ENCODE assay signal across 13 cellular contexts in the genomic region with DNA sequence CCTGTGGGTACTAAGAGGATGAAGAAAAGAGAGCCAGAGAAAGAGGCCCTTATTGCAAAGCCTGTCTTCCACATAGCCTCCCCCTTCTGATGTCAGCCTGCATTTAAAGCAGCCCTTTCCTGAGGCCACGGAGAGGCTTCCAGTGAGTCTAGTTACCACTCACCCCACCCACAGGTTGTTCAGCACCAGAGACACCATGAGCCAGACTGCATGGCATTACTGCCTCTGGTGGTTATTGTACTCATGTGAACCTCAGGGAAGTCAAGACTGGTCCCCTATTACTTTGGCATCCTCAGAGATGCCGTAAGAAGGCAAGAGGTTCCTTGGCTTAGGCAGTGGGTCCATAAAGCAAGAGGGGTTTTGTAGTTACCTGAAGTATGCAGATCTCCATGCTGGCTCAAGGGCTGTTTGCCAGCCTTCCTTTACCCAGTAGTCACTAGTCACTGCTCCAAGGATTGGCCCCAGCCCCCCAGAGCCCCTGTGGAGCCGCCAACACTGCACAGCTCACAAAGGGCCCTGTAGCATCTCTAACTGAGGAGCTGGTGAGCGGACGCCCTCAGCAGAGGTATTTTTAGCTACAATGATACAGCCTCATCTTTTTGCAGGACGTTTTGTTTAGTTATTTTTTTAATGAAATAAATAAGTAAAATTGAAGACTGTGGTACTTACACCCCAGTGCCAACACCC. TPM values are rescaled to one million over a fixed set of nuclear protein-coding genes. Genes with fewer than 3 reads are reported as not detected.
A peak's percentile ranks its signal among the peaks of the same experiment; 100 is the strongest.
DNase-seq lines count a peak whose midpoint lies in the region; ATAC-seq and TF ChIP-seq lines count a peak whose summit lies in the region.
"Had no signal": no experiment of that assay in that cellular context is flagged by ENCODE, and none has a peak within 500 bp of the region (broad histone marks: within the 10 kb centered on the region; RNA-seq: fewer than 3 reads in every experiment).

No MANE protein-coding gene starts in this region.

- no peak overlapping the region for H4K91ac ChIP-seq in IMR-90 (ENCODE audit: insufficient read depth, low read depth, low read length)

- TF ChIP-seq POLR2A in IMR-90 (IDR thresholded peaks at IDR 0.05; ENCODE audit: low read depth, low read length): no peak

- H4K5ac ChIP-seq in IMR-90 (ENCODE audit: low read depth, low read length): no peak overlapping the region
- no peak overlapping the region for H4K5ac ChIP-seq in mesendoderm (ENCODE audit: low read length)

- CTCF ChIA-PET in IMR-90 (lab: Yijun Ruan, JAX): interaction anchor here (1.8 kb wide), 1 partner anchor 9 kb away, joined by 4 read pairs; no protein-coding TSS in a partner anchor

- H2AFZ ChIP-seq in IMR-90 (replicated peaks; ENCODE audit: low read length, poor library complexity): no peak overlapping the region

- BruUV-seq in IMR-90 (replicated peaks; lab: Mats Ljungman, UMichigan): no TSS peak

- H3K4me1 ChIP-seq in BE2C: no peaks in the 10 kb centered on the region
- peaks cover 5% of the 10 kb centered on the region; the same call in 1 of the 2 replicates for H3K4me1 ChIP-seq in IMR-90 (ENCODE audit: control insufficient read depth, insufficient read depth, low read length)
- no peaks in the 10 kb centered on the region for H3K4me1 ChIP-seq in mesendoderm (ENCODE audit: control insufficient read depth, low read depth, low read length)
- H3K4me1 ChIP-seq: Peyer's patch had no signal

- no peak overlapping the region for H3K4me2 ChIP-seq in IMR-90 (ENCODE audit: low read depth, low read length)
- no peak overlapping the region for H3K4me2 ChIP-seq in mesendoderm (ENCODE audit: low read length)
- H3K4me2 ChIP-seq: BLaER1 treated with 17β-estradiol and CSF1 and Interleukin-3, amounts not matched to agents 10 nM and 100 nM had no signal

- H3K27me3 ChIP-seq in BE2C (no peaks in the 10 kb centered on the region), IMR-90 (ENCODE audit: control insufficient read depth, insufficient read depth, low read length) (no peaks in the 10 kb centered on the region), brain microvascular endothelial cell (replicated peaks) (no peaks in the 10 kb centered on the region), mesendoderm (ENCODE audit: insufficient read depth, low read length, poor library complexity) (no peaks in the 10 kb centered on the region)
- H3K27me3 ChIP-seq: BLaER1 treated with 17β-estradiol and CSF1 and Interleukin-3, amounts not matched to agents 10 nM and 100 nM; Peyer's patch had no signal

- intact Hi-C loops in IMR-90 (cut with micrococcal nuclease): no loop called here

- H2AK9ac ChIP-seq in IMR-90 (replicated peaks; ENCODE audit: low read depth, low read length, poor library complexity): no peak overlapping the region

- H3K27ac ChIP-seq in IMR-90 (ENCODE audit: insufficient read depth, low read length) (no peak overlapping the region), brain microvascular endothelial cell (no peak overlapping the region), mesendoderm (ENCODE audit: low read depth, low read length) (no peak overlapping the region)
- H3K27ac ChIP-seq: BLaER1 treated with 17β-estradiol and CSF1 and Interleukin-3, amounts not matched to agents 10 nM and 100 nM had no signal

- H2BK20ac ChIP-seq in IMR-90 (ENCODE audit: low read depth, low read length): no peak overlapping the region

- no peak overlapping the region for H3K9ac ChIP-seq in IMR-90 (ENCODE audit: low read depth, low read length)
- H3K9ac ChIP-seq in mesendoderm (ENCODE audit: low read length): no peak overlapping the region
- H3K9ac ChIP-seq: BLaER1 treated with 17β-estradiol and CSF1 and Interleukin-3, amounts not matched to agents 10 nM and 100 nM had no signal

- H3K9me3 ChIP-seq in BE2C (no peaks in the 10 kb centered on the region), IMR-90 (ENCODE audit: control insufficient read depth, insufficient read depth, low read length) (no peaks in the 10 kb centered on the region)
- H3K9me3 ChIP-seq: BLaER1 treated with 17β-estradiol and CSF1 and Interleukin-3, amounts not matched to agents 10 nM and 100 nM; Peyer's patch had no signal

- H4K8ac ChIP-seq in IMR-90 (ENCODE audit: low read depth in 2 of 2, low read length in 2 of 2) (no peak overlapping the region), mesendoderm (ENCODE audit: low read depth, low read length) (no peak overlapping the region)

- no peak overlapping the region for H2AK5ac ChIP-seq in IMR-90 (ENCODE audit: low read depth, low read length)
- H2AK5ac ChIP-seq in mesendoderm (ENCODE audit: low read length): no peak overlapping the region

- 100% methylated on average over 2 of the region's 6 CpGs; no CpG with 5 or more reads in 1 of the 2 experiments for WGBS in IMR-90 (ENCODE audit: extremely low coverage in 2 of 2, insufficient read length in 1 of 2), 2 experiments
- no CpG with 5 or more reads among the region's 6 CpGs for WGBS in mesendoderm (ENCODE audit: extremely low coverage, insufficient coverage, low lambda C conversion rate)

- dilution Hi-C loops in IMR-90 (cut with HindIII; ENCODE audit: low sequenced_read_pairs, unreplicated experiment): no loop called here

- POLR2A ChIA-PET in IMR-90 (lab: Charles Lee; ENCODE audit: unreplicated experiment): no interaction called here

- peaks cover 33% of the 10 kb centered on the region for H4K20me1 ChIP-seq in IMR-90 (ENCODE audit: insufficient read depth, low read length)

- no peak overlapping the region for H3K14ac ChIP-seq in IMR-90 (replicated peaks; ENCODE audit: low read depth, low read length)

- H2BK120ac ChIP-seq in IMR-90 (ENCODE audit: low read depth, low read length) (no peak overlapping the region), mesendoderm (ENCODE audit: low read depth, low read length) (no peak overlapping the region)

- H3K9me1 ChIP-seq in IMR-90 (ENCODE audit: insufficient read depth, low read length): peaks cover 17% of the 10 kb centered on the region

- H3K79me1 ChIP-seq in IMR-90 (ENCODE audit: low read depth in 1 of 2, low read length in 2 of 2) (peaks cover 34 to 70% of the 10 kb centered on the region in 2 experiments), mesendoderm (ENCODE audit: low read length) (peaks cover 10% of the 10 kb centered on the region)

- DNase-seq in BE2C (no peak), IMR-90 (no peak), brain microvascular endothelial cell (no peak), mesendoderm (peak; percentile 68), NCI-H1105 treated with DMSO at 0.1 percent for 48 hours (lab: John Stamatoyannopoulos, UW) (no peak), G401 (ENCODE audit: low spot score) (no peak), epidermal melanocyte (ENCODE audit: insufficient read length, low spot score) (no peak)
- DNase-seq: activated T-cell treated with anti-CD3 and anti-CD28 coated beads, Interleukin-2, amount 50 U/mL, for 48 hours; NCI-H1436 treated with DMSO at 0.1 percent for 48 hours; nephron progenitor cell; Peyer's patch had no signal

- H3K56ac ChIP-seq in IMR-90 (ENCODE audit: extremely low read depth, insufficient read depth, low read length) (no peak overlapping the region), mesendoderm (ENCODE audit: low read length) (no peak overlapping the region)

- H3K4ac ChIP-seq in IMR-90 (ENCODE audit: low read depth, low read length) (no peak overlapping the region), mesendoderm (ENCODE audit: low read depth, low read length) (no peak overlapping the region)

- H3K36me3 ChIP-seq in BE2C (no peaks in the 10 kb centered on the region; the same call in 1 of the 2 replicates), IMR-90 (ENCODE audit: control insufficient read depth, insufficient read depth, low read length) (peaks cover 9% of the 10 kb centered on the region; the same call in 1 of the 2 replicates), brain microvascular endothelial cell (replicated peaks) (peaks cover 5% of the 10 kb centered on the region), mesendoderm (ENCODE audit: control insufficient read depth, insufficient read depth, low read length) (no peaks in the 10 kb centered on the region)
- H3K36me3 ChIP-seq: Peyer's patch had no signal

- H2BK5ac ChIP-seq in IMR-90 (ENCODE audit: low read depth, low read length, poor library complexity, severe bottlenecking): no peak overlapping the region
- H2BK5ac ChIP-seq in mesendoderm (ENCODE audit: low read length): no peak overlapping the region

- H2BK15ac ChIP-seq in IMR-90 (ENCODE audit: low read depth, low read length): no peak overlapping the region
- no peak overlapping the region for H2BK15ac ChIP-seq in mesendoderm (replicated peaks; ENCODE audit: low read depth)

- in situ Hi-C loops in IMR-90 (cut with MboI; ENCODE audit: low sequenced_read_pairs) (no loop called here), brain microvascular endothelial cell (cut with HindIII; ENCODE audit: low pct_ligation_motif_present, low sequenced_read_pairs) (no loop called here), G401 (cut with HindIII; ENCODE audit: low sequenced_read_pairs) (no loop called here)

- peak; percentile 26; the same call in 1 of the 2 replicates for TF ChIP-seq RAD21 in IMR-90 (IDR thresholded peaks at IDR 0.05; ENCODE audit: low read length)

- H3K79me2 ChIP-seq in mesendoderm (ENCODE audit: control insufficient read depth, insufficient read depth, low read length): no peaks in the 10 kb centered on the region

- TF ChIP-seq CTCF in BE2C (IDR thresholded peaks at IDR 0.05; ENCODE audit: low read depth, low read length) (peak; percentile 21), IMR-90 (conservative IDR thresholded peaks at IDR 0.05; ENCODE audit: low read depth, low read length) (0 out of 2 replicates have a peak, but pooled peaks have one; percentile 12), brain microvascular endothelial cell (IDR thresholded peaks at IDR 0.05; ENCODE audit: low read depth, low read length, missing control alignments) (peak; percentile 46)

- no peak overlapping the region for H3K4me3 ChIP-seq in BE2C (ENCODE audit: low read depth, low read length)
- no peak overlapping the region for H3K4me3 ChIP-seq in IMR-90 (ENCODE audit: insufficient read depth, low read depth, low read length)
- no peak overlapping the region for H3K4me3 ChIP-seq in brain microvascular endothelial cell (ENCODE audit: low read depth, low read length)
- H3K4me3 ChIP-seq in mesendoderm (ENCODE audit: low read length): no peak overlapping the region
- H3K4me3 ChIP-seq: BLaER1 treated with 17β-estradiol and CSF1 and Interleukin-3, amounts not matched to agents 10 nM and 100 nM; Peyer's patch had no signal

- H3K23ac ChIP-seq in IMR-90 (ENCODE audit: low read depth, low read length) (no peak overlapping the region), mesendoderm (ENCODE audit: low read length) (no peak overlapping the region)

- ATAC-seq in IMR-90 (ENCODE audit: low read depth) (no peak), HG03045 (IDR thresholded peaks at IDR 0.05; ENCODE audit: unreplicated experiment) (no peak)

- no peak overlapping the region for H3K18ac ChIP-seq in IMR-90 (ENCODE audit: low read depth, low read length)
- no peak overlapping the region for H3K18ac ChIP-seq in mesendoderm (ENCODE audit: low read length)

RNA-seq across cellular contexts. Expression of a gene that starts 20.7 kb away (rescaled TPM):
- 3.3 TPM for polyA plus RNA-seq in BE2C (2012; ENCODE audit: insufficient read depth, insufficient read length, low read depth)
- total RNA-seq in IMR-90 (2012; rRNA removed): 0.54 and 0.56 TPM in 2 replicates
- polyA plus RNA-seq in IMR-90 (2012; rRNA removed): 0.55 and 0.69 TPM in 2 replicates
- 0.27 and 0.43 TPM in 2 replicates for polyA plus RNA-seq in IMR-90 (2012; cell fraction: cytosol; rRNA removed)
- polyA plus RNA-seq in IMR-90 (2012; cell fraction: nucleus; rRNA removed; ENCODE audit: low replicate concordance): 1.1 and 1.9 TPM in 2 replicates
- polyA plus RNA-seq in mesendoderm (2013, experiment 1 of 2): 9.9 TPM
- polyA plus RNA-seq in mesendoderm (2013, experiment 2 of 2): 9.6 TPM
- 0.10 and 0.12 TPM in 2 replicates for total RNA-seq in G401 (2014; rRNA removed; shearing (Covaris generic))
